In genomic region chr14:24311837-24312615, GRCh38 we compare ENCODE assay signal across 10 cellular contexts. TPM values are rescaled to one million over a fixed set of nuclear protein-coding genes. Genes with fewer than 3 reads are reported as not detected.
A peak's percentile ranks its signal among the peaks of the same experiment; 100 is the strongest.
DNase-seq lines count a peak whose midpoint lies in the region; ATAC-seq lines count a peak whose summit lies in the region.
"Had no signal": no experiment of that assay in that cellular context is flagged by ENCODE, and none has a peak within 500 bp of the region (broad histone marks: within the 10 kb centered on the region; RNA-seq: fewer than 3 reads in every experiment).

No MANE protein-coding gene starts in this region.

- H3K27ac ChIP-seq in right cardiac atrium (ENCODE audit: low read length) (peak overlapping the region; percentile 10), substantia nigra (ENCODE audit: low read depth, low read length, poor library complexity, severe bottlenecking) (peak overlapping the region; percentile 45)
- H3K27ac ChIP-seq: VCaP had no signal

- peak; percentile 29 for DNase-seq in activated CD4-positive, alpha-beta T cell treated with anti-CD3 and anti-CD28 coated beads, Interleukin-2, amount 10 ng/mL, durations not matched to agents 7 days and 5 days
- DNase-seq in activated CD4-positive, alpha-beta T cell treated with anti-CD3 and anti-CD28 coated beads, Interleukin-2, amount 50 U/mL, for 1 hour = no peak
- no peak for DNase-seq in activated CD4-positive, alpha-beta memory T cell treated with anti-CD3 and anti-CD28 coated beads for 36 hours
- DNase-seq in right cardiac atrium (peak in 1 of 3 donors; percentile 21), substantia nigra (lab: John Stamatoyannopoulos, UW) (peak in 1 of 49 donors; percentile 7), HT-29 (ENCODE audit: low spot score) (no peak), hypothalamus (lab: John Stamatoyannopoulos, UW) (no peak)
- DNase-seq: NCI-H1048 had no signal

- H3K27me3 ChIP-seq in right cardiac atrium (ENCODE audit: control insufficient read depth, insufficient read depth) = no peaks in the 10 kb centered on the region

- ATAC-seq in right cardiac atrium = no peak
- ATAC-seq in GM19328 (IDR thresholded peaks at IDR 0.05; ENCODE audit: unreplicated experiment) = no peak

- peak overlapping the region; percentile 77 for H3K4me3 Mint-ChIP-seq in activated CD4-positive, alpha-beta T cell treated with anti-CD3 and anti-CD28 coated beads, Interleukin-2, amount 10 ng/mL, durations not matched to agents 7 days and 5 days
- H3K4me3 Mint-ChIP-seq in activated CD4-positive, alpha-beta memory T cell treated with anti-CD3 and anti-CD28 coated beads for 36 hours = peak overlapping the region; percentile 79

- H3K36me3 Mint-ChIP-seq in activated CD4-positive, alpha-beta T cell treated with anti-CD3 and anti-CD28 coated beads, Interleukin-2, amount 10 ng/mL, durations not matched to agents 7 days and 5 days (ENCODE audit: low read depth) = peaks cover 49% of the 10 kb centered on the region
- peaks cover 18% of the 10 kb centered on the region for H3K36me3 Mint-ChIP-seq in activated CD4-positive, alpha-beta memory T cell treated with anti-CD3 and anti-CD28 coated beads for 36 hours

- peaks cover 84% of the 10 kb centered on the region for H3K4me1 Mint-ChIP-seq in activated CD4-positive, alpha-beta T cell treated with anti-CD3 and anti-CD28 coated beads, Interleukin-2, amount 10 ng/mL, durations not matched to agents 7 days and 5 days
- peaks cover 72% of the 10 kb centered on the region for H3K4me1 Mint-ChIP-seq in activated CD4-positive, alpha-beta memory T cell treated with anti-CD3 and anti-CD28 coated beads for 36 hours (ENCODE audit: low read depth)

- CTCF ChIA-PET in activated CD4-positive, alpha-beta T cell treated with anti-CD3 and anti-CD28 coated beads, Interleukin-2, amount 10 ng/mL, durations not matched to agents 7 days and 5 days (lab: Charles Lee) = interaction anchor here (0.9 to 9.6 kb wide), 8 partner anchors 12 to 120 kb away, joined by 4 to 136 read pairs (median 24); partner anchors contain the start of genes DHRS1, MDP1, NOP9 and RABGGTA
- CTCF ChIA-PET in activated CD4-positive, alpha-beta memory T cell treated with anti-CD3 and anti-CD28 coated beads for 36 hours (lab: Charles Lee) = interaction anchor here (0.7 to 9.9 kb wide), 15 partner anchors 9 to 130 kb away, joined by 3 to 235 read pairs (median 6); partner anchors contain the start of genes ADCY4, CBLN3, CHMP4A and DHRS1

- intact Hi-C loops in activated CD4-positive, alpha-beta memory T cell treated with anti-CD3 and anti-CD28 coated beads for 36 hours (cut with micrococcal nuclease) = loop anchor here (1.0 to 5.0 kb wide), 4 partner anchors 21 to 260 kb away; partner anchors contain the start of genes CARMIL3 and RABGGTA
- intact Hi-C loops in right cardiac atrium (cut with DNase I) = no loop called here

- peak overlapping the region; percentile 87 for H3K27ac Mint-ChIP-seq in activated CD4-positive, alpha-beta T cell treated with anti-CD3 and anti-CD28 coated beads, Interleukin-2, amount 10 ng/mL, durations not matched to agents 7 days and 5 days
- peak overlapping the region; percentile 84 for H3K27ac Mint-ChIP-seq in activated CD4-positive, alpha-beta memory T cell treated with anti-CD3 and anti-CD28 coated beads for 36 hours

- H3K4me3 ChIP-seq in right cardiac atrium (ENCODE audit: low read length) = peak overlapping the region; percentile 45

- 81% methylated on average over 1 of the region's 1 CpG for WGBS in right cardiac atrium

- POLR2A ChIA-PET in activated CD4-positive, alpha-beta T cell treated with anti-CD3 and anti-CD28 coated beads, Interleukin-2, amount 10 ng/mL, durations not matched to agents 7 days and 5 days (lab: Charles Lee) = interaction anchor here (1.4 kb wide), 1 partner anchor 70 kb away, joined by 3 read pairs; the partner anchor contains the start of gene TINF2
- POLR2A ChIA-PET in activated CD4-positive, alpha-beta memory T cell treated with anti-CD3 and anti-CD28 coated beads for 36 hours (lab: Charles Lee) = interaction anchor here (1.0 to 1.3 kb wide), 6 partner anchors 12 to 124 kb away, joined by 3 to 6 read pairs (median 4); partner anchors contain the start of genes CBLN3, DHRS1, KHNYN and NOP9

- no peaks in the 10 kb centered on the region for H3K27me3 Mint-ChIP-seq in activated CD4-positive, alpha-beta T cell treated with anti-CD3 and anti-CD28 coated beads, Interleukin-2, amount 10 ng/mL, durations not matched to agents 7 days and 5 days
- H3K27me3 Mint-ChIP-seq in activated CD4-positive, alpha-beta memory T cell treated with anti-CD3 and anti-CD28 coated beads for 36 hours = no peaks in the 10 kb centered on the region

- H3K4me1 ChIP-seq in right cardiac atrium (ENCODE audit: control insufficient read depth, insufficient read depth, low read length) = peaks cover 7% of the 10 kb centered on the region

- H3K9me3 Mint-ChIP-seq in activated CD4-positive, alpha-beta T cell treated with anti-CD3 and anti-CD28 coated beads, Interleukin-2, amount 10 ng/mL, durations not matched to agents 7 days and 5 days = no peaks in the 10 kb centered on the region
- no peaks in the 10 kb centered on the region for H3K9me3 Mint-ChIP-seq in activated CD4-positive, alpha-beta memory T cell treated with anti-CD3 and anti-CD28 coated beads for 36 hours

- no peaks in the 10 kb centered on the region for H3K9me3 ChIP-seq in right cardiac atrium (ENCODE audit: control insufficient read depth, low read length)

RNA-seq across cellular contexts. Expression of gene LTB4R, which starts 0.7 kb away (rescaled TPM):
- total RNA-seq in activated CD4-positive, alpha-beta T cell treated with anti-CD3 and anti-CD28 coated beads, Interleukin-2, amount 10 ng/mL, durations not matched to agents 7 days and 5 days = 10 to 100 TPM; 26.6 to 28.3 TPM
- 10 to 100 TPM; 15.4 to 16.7 TPM for total RNA-seq in activated CD4-positive, alpha-beta memory T cell treated with anti-CD3 and anti-CD28 coated beads for 36 hours
- total RNA-seq in right cardiac atrium = 1 to 10 TPM; 2.2 to 3.1 (median 2.4) TPM
- polyA plus RNA-seq in right cardiac atrium = 1.6 TPM
- 9.8 and 10.6 TPM in 2 replicates for total RNA-seq in HT-29 (2014; rRNA removed; shearing (Covaris generic))

RNA-seq across cellular contexts. Expression of gene LTB4R2, which starts 2.1 kb away (rescaled TPM):
- total RNA-seq in activated CD4-positive, alpha-beta T cell treated with anti-CD3 and anti-CD28 coated beads, Interleukin-2, amount 10 ng/mL, durations not matched to agents 7 days and 5 days = 10 to 100 TPM; 18.6 to 21.7 TPM
- 1 to 10 TPM; 9.4 to 9.6 TPM for total RNA-seq in activated CD4-positive, alpha-beta memory T cell treated with anti-CD3 and anti-CD28 coated beads for 36 hours
- total RNA-seq in right cardiac atrium = 1 to 10 TPM; 1.2 to 2.1 (median 1.4) TPM
- polyA plus RNA-seq in right cardiac atrium = 0.66 TPM
- 13.3 and 16.5 TPM in 2 replicates for total RNA-seq in HT-29 (2014; rRNA removed; shearing (Covaris generic))

RNA-seq across cellular contexts. Expression of gene CIDEB, which starts 4.2 kb away (rescaled TPM):
- 10 to 100 TPM; 28.7 to 30.9 TPM for total RNA-seq in activated CD4-positive, alpha-beta T cell treated with anti-CD3 and anti-CD28 coated beads, Interleukin-2, amount 10 ng/mL, durations not matched to agents 7 days and 5 days
- 10 to 100 TPM; 22.6 to 25.8 TPM for total RNA-seq in activated CD4-positive, alpha-beta memory T cell treated with anti-CD3 and anti-CD28 coated beads for 36 hours
- total RNA-seq in right cardiac atrium = 1 to 10 TPM; 5.8 to 8.5 (median 6.9) TPM
- 3.6 TPM for polyA plus RNA-seq in right cardiac atrium
- total RNA-seq in HT-29 (2014; rRNA removed; shearing (Covaris generic)) = 0.31 and 2.3 TPM in 2 replicates

RNA-seq across cellular contexts. Expression of gene NOP9, which starts 12.4 kb away (rescaled TPM):
- total RNA-seq in activated CD4-positive, alpha-beta T cell treated with anti-CD3 and anti-CD28 coated beads, Interleukin-2, amount 10 ng/mL, durations not matched to agents 7 days and 5 days = 10 to 100 TPM; 30.8 to 35.2 TPM
- total RNA-seq in activated CD4-positive, alpha-beta memory T cell treated with anti-CD3 and anti-CD28 coated beads for 36 hours = 10 to 100 TPM; 30.7 to 30.9 TPM
- 10 to 100 TPM; 19.2 to 20.3 (median 19.6) TPM for total RNA-seq in right cardiac atrium
- 9.6 TPM for polyA plus RNA-seq in right cardiac atrium
- total RNA-seq in HT-29 (2014; rRNA removed; shearing (Covaris generic)) = 26.8 and 27.7 TPM in 2 replicates

RNA-seq across cellular contexts. Expression of gene DHRS1, which starts 12.4 kb away (rescaled TPM):
- 10 to 100 TPM; 31.7 to 35.0 TPM for total RNA-seq in activated CD4-positive, alpha-beta T cell treated with anti-CD3 and anti-CD28 coated beads, Interleukin-2, amount 10 ng/mL, durations not matched to agents 7 days and 5 days
- total RNA-seq in activated CD4-positive, alpha-beta memory T cell treated with anti-CD3 and anti-CD28 coated beads for 36 hours = 10 to 100 TPM; 14.7 to 14.9 TPM
- total RNA-seq in right cardiac atrium = 10 to 100 TPM in 2 of 4 donors, 1 to 10 TPM in 2; 5.9 to 12.0 (median 10.4) TPM
- polyA plus RNA-seq in right cardiac atrium = 7.2 TPM
- total RNA-seq in HT-29 (2014; rRNA removed; shearing (Covaris generic)) = 19.7 and 20.1 TPM in 2 replicates
